ENCODE assay signal across 9 cellular contexts in the genomic region with DNA sequence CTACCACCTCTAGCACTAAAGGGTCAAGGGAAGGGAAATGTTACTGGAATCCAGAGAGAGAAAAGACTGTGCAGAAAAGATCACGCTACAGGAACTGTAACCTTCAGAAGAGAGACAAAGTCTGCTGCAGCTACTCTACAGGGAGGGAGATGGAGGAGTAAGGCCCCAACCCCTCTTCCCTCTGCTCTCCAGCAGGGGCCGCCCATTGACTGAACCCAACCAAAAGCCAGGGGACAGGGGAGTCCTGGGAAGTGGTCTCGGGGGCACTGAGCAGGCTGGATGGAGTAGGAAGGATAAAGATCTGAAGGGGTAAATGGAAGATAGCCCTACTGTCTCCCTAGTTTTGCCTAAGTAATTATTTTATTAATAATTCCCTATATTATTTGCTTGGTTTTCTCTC.
DNase-seq lines count a peak whose midpoint lies in the region; ATAC-seq and TF ChIP-seq lines count a peak whose summit lies in the region.
"Had no signal": no experiment of that assay in that cellular context is flagged by ENCODE, and none has a peak within 500 bp of the region (broad histone marks: within the 10 kb centered on the region; RNA-seq: fewer than 3 reads in every experiment).

No MANE protein-coding gene starts in this region.

- 49% methylated on average over 3 of the region's 3 CpGs for WGBS in hepatocyte (ENCODE audit: low lambda C conversion rate, missing lambda C conversion rate)

- peaks cover 2% of the 10 kb centered on the region for H3K9me3 Mint-ChIP-seq in activated CD8-positive, alpha-beta T cell treated with anti-CD3 and anti-CD28 coated beads for 36 hours

- no peaks in the 10 kb centered on the region for H3K9me2 ChIP-seq in hepatocyte (replicated peaks; ENCODE audit: insufficient read depth)

- H2AFZ ChIP-seq in hepatocyte = no peak overlapping the region

- peak; percentile 45 for TF ChIP-seq CTCF in AG09309 (IDR thresholded peaks at IDR 0.05; ENCODE audit: control insufficient read depth, insufficient read depth, low read depth, low read length, missing control alignments)
- peak; percentile 33 for TF ChIP-seq CTCF in GM13976 (IDR thresholded peaks at IDR 0.05; ENCODE audit: borderline replicate concordance, control extremely low read depth, extremely low read depth, insufficient read depth, missing control alignments)
- peak; percentile 34 for TF ChIP-seq CTCF in hepatocyte (IDR thresholded peaks at IDR 0.05; ENCODE audit: poor library complexity)
- no peak for TF ChIP-seq CTCF in activated CD8-positive, alpha-beta T cell treated with anti-CD3 and anti-CD28 coated beads for 36 hours (IDR thresholded peaks at IDR 0.05)

- H3K79me2 ChIP-seq in hepatocyte = no peaks in the 10 kb centered on the region

- ATAC-seq in HG03439 (IDR thresholded peaks at IDR 0.05; ENCODE audit: unreplicated experiment) (no peak), HG02798 (IDR thresholded peaks at IDR 0.05; ENCODE audit: poor library complexity, unreplicated experiment) (no peak)
- ATAC-seq in activated CD8-positive, alpha-beta T cell treated with anti-CD3 and anti-CD28 coated beads for 36 hours = no peak

- H3K36me3 Mint-ChIP-seq in activated CD8-positive, alpha-beta T cell treated with anti-CD3 and anti-CD28 coated beads for 36 hours (ENCODE audit: low read depth) = no peaks in the 10 kb centered on the region

- H3K27me3 Mint-ChIP-seq in activated CD8-positive, alpha-beta T cell treated with anti-CD3 and anti-CD28 coated beads for 36 hours = peaks cover 16% of the 10 kb centered on the region

- no peak overlapping the region for H3K27ac Mint-ChIP-seq in activated CD8-positive, alpha-beta T cell treated with anti-CD3 and anti-CD28 coated beads for 36 hours

- no peaks in the 10 kb centered on the region for H3K27me3 ChIP-seq in hepatocyte

- DNase-seq in AG09309 (ENCODE audit: low read depth) (no peak), GM13976 (ENCODE audit: low spot score) (peak; percentile 47), SK-MEL-5 (ENCODE audit: low read depth, low spot score) (peak; percentile 60), hepatocyte (ENCODE audit: low spot score) (peak; percentile 41)
- no peak for DNase-seq in activated CD8-positive, alpha-beta T cell treated with anti-CD3 and anti-CD28 coated beads for 36 hours
- DNase-seq in activated T-cell treated with anti-CD3 and anti-CD28 coated beads, Interleukin-2, amount 50 U/mL, for 1 hour = no peak
- DNase-seq: T1000 had no signal

- in situ Hi-C loops in GM13976 (cut with MboI; ENCODE audit: low sequenced_read_pairs, unreplicated experiment) (no loop called here), SK-MEL-5 (cut with HindIII; ENCODE audit: low pct_unique_long_range_greater_than_20kb, low sequenced_read_pairs) (no loop called here)

- H3K4me1 Mint-ChIP-seq in activated CD8-positive, alpha-beta T cell treated with anti-CD3 and anti-CD28 coated beads for 36 hours (ENCODE audit: low read depth) = no peaks in the 10 kb centered on the region

- no peak overlapping the region for H3K27ac ChIP-seq in hepatocyte

- H3K4me1 ChIP-seq in hepatocyte (ENCODE audit: insufficient read depth) = no peaks in the 10 kb centered on the region

- no peaks in the 10 kb centered on the region for H4K20me1 ChIP-seq in hepatocyte (ENCODE audit: insufficient read depth, poor library complexity, severe bottlenecking)

- H3K4me3 ChIP-seq in AG09309 (ENCODE audit: control insufficient read depth, low read depth, low read length) = no peak overlapping the region
- no peak overlapping the region for H3K4me3 ChIP-seq in hepatocyte

- POLR2A ChIA-PET in activated CD8-positive, alpha-beta T cell treated with anti-CD3 and anti-CD28 coated beads for 36 hours (lab: Charles Lee) = no interaction called here

- no peaks in the 10 kb centered on the region for H3K9me3 ChIP-seq in hepatocyte (ENCODE audit: low read depth)

- H3K4me2 ChIP-seq in hepatocyte = no peak overlapping the region

- CTCF ChIA-PET in activated CD8-positive, alpha-beta T cell treated with anti-CD3 and anti-CD28 coated beads for 36 hours (lab: Charles Lee) = no interaction called here

- intact Hi-C loops in activated CD8-positive, alpha-beta T cell treated with anti-CD3 and anti-CD28 coated beads for 36 hours (cut with micrococcal nuclease) = no loop called here

- no peak overlapping the region for H3K4me3 Mint-ChIP-seq in activated CD8-positive, alpha-beta T cell treated with anti-CD3 and anti-CD28 coated beads for 36 hours

- H3K36me3 ChIP-seq in hepatocyte (replicated peaks; ENCODE audit: insufficient read depth, low read depth) = no peaks in the 10 kb centered on the region

Comparison
In these comparisons a context has a peak if more than half of its experiments do, and no peak if none do; other contexts are left out.
1. DNase-seq: peak in GM13976 (single experiment), SK-MEL-5 (single experiment) and hepatocyte (single experiment); none in AG09309 (single experiment), activated CD8-positive, alpha-beta T cell treated with anti-CD3 and anti-CD28 coated beads for 36 hours (single experiment) and activated T-cell treated with anti-CD3 and anti-CD28 coated beads, Interleukin-2, amount 50 U/mL, for 1 hour (single experiment).